In genomic region chr21:41833138-41834115, GRCh38 we compare ENCODE assay signal across 11 cellular contexts. TPM values are rescaled to one million over a fixed set of nuclear protein-coding genes. Genes with fewer than 3 reads are reported as not detected.
DNase-seq lines count a peak whose midpoint lies in the region; ATAC-seq and TF ChIP-seq lines count a peak whose summit lies in the region.
"Had no signal": no experiment of that assay in that cellular context is flagged by ENCODE, and none has a peak within 500 bp of the region (broad histone marks: within the 10 kb centered on the region; RNA-seq: fewer than 3 reads in every experiment).

No MANE protein-coding gene starts in this region.

- H2AFZ ChIP-seq in PC-9: no peak overlapping the region

- POLR2A ChIA-PET in RWPE1 (lab: Yijun Ruan, JAX; ENCODE audit: low non-redundant PET): no interaction called here
- POLR2A ChIA-PET in PC-9 (lab: Charles Lee; ENCODE audit: unreplicated experiment): interaction anchor here (0.6 kb wide), 1 partner anchor 240 kb away, joined by 10 read pairs; no protein-coding TSS in a partner anchor

- intact Hi-C loops in PC-9 (cut with micrococcal nuclease; ENCODE audit: unreplicated experiment): no loop called here

- peaks cover 8% of the 10 kb centered on the region; the same call in 1 of the 2 replicates for H3F3A ChIP-seq in PC-9 (ENCODE audit: insufficient read depth, low read depth)

- no peaks in the 10 kb centered on the region for H3K79me2 ChIP-seq in PC-9 (ENCODE audit: low read depth)

- peak overlapping the region; percentile 14; the same call in 1 of the 2 replicates for H3K27ac ChIP-seq in RWPE1
- no peak overlapping the region for H3K27ac ChIP-seq in PC-9

- no peaks in the 10 kb centered on the region for H3K36me3 ChIP-seq in PC-9 (ENCODE audit: low read depth)

- peak; percentile 68 for ATAC-seq in GM19397 (IDR thresholded peaks at IDR 0.05; ENCODE audit: unreplicated experiment)
- peak; percentile 73 for ATAC-seq in HG02885 (IDR thresholded peaks at IDR 0.05; ENCODE audit: poor library complexity, unreplicated experiment)

- DNase-seq in GM13976 (ENCODE audit: low spot score) (peak; percentile 59), RWPE1 (ENCODE audit: low spot score) (no peak), OCI-M2 (lab: John Stamatoyannopoulos, UW; ENCODE audit: unreplicated experiment) (no peak), AML-193 (lab: John Stamatoyannopoulos, UW) (no peak), PC-9 (no peak), NCI-H510A treated with DMSO at 0.1 percent for 48 hours (lab: John Stamatoyannopoulos, UW) (no peak)
- DNase-seq: activated gamma-delta T cell treated with Interleukin-2 at 50 U/mL for 16 hours, C1 segment of cervical spinal cord, NCI-H524 treated with DMSO at 0.1 percent for 48 hours had no signal

- H3K4me1 ChIP-seq in PC-9 (replicated peaks; ENCODE audit: insufficient read depth): no peaks in the 10 kb centered on the region

- no TSS peak for BruUV-seq in PC-9 (replicated peaks; lab: Mats Ljungman, UMichigan)

- no peak overlapping the region for H3K4me3 ChIP-seq in PC-9

- H3K9me2 ChIP-seq in PC-9 (ENCODE audit: insufficient read depth): no peaks in the 10 kb centered on the region

- in situ Hi-C loops in GM13976 (cut with MboI; ENCODE audit: low sequenced_read_pairs, unreplicated experiment): no loop called here

- no peaks in the 10 kb centered on the region for H3K27me3 ChIP-seq in PC-9 (ENCODE audit: insufficient read depth, low read depth)

- H3K4me2 ChIP-seq in PC-9: no peak overlapping the region

- TF ChIP-seq CTCF in GM13976 (IDR thresholded peaks at IDR 0.05; ENCODE audit: borderline replicate concordance, control extremely low read depth, extremely low read depth, insufficient read depth, missing control alignments): no peak
- TF ChIP-seq CTCF in RWPE1 (conservative IDR thresholded peaks at IDR 0.05; ENCODE audit: low read depth): no peak
- no peak for TF ChIP-seq CTCF in PC-9 (conservative IDR thresholded peaks at IDR 0.05)

- H3K9me3 ChIP-seq in PC-9 (ENCODE audit: insufficient read depth, low read depth): no peaks in the 10 kb centered on the region

- CTCF ChIA-PET in RWPE1 (lab: Yijun Ruan, JAX) (interaction anchor here (0.6 kb wide), 1 partner anchor 225 kb away, joined by 3 read pairs; no protein-coding TSS in a partner anchor), PC-9 (lab: Charles Lee) (no interaction called here)

- H4K20me1 ChIP-seq in PC-9 (ENCODE audit: insufficient read depth): no peaks in the 10 kb centered on the region

RNA-seq across cellular contexts. Expression of gene PRDM15, which starts 45.7 kb away (rescaled TPM):
- 8.8 and 8.9 TPM in 2 replicates for total RNA-seq in PC-9 (2021)
